Comparison of ENCODE assay signal across 22 cellular contexts in genomic region chr22:50338860-50339462, GRCh38.
"Had no signal": no experiment of that assay in that cellular context is flagged by ENCODE, and none has a peak within 500 bp of the region (broad histone marks: within the 10 kb centered on the region; RNA-seq: fewer than 3 reads in every experiment).

No MANE protein-coding gene starts in this region.

- DNase-seq: activated CD4-positive, alpha-beta T cell treated with anti-CD3 and anti-CD28 coated beads, Interleukin-2, amount 50 U/mL, for 1 hour; activated CD8-positive, alpha-beta T cell treated with anti-CD3 and anti-CD28 coated beads, Interleukin-2, amount 10 ng/mL, durations not matched to agents 7 days and 5 days; activated T-cell treated with anti-CD3 and anti-CD28 coated beads, Interleukin-2, amount 50 U/mL, for 1 hour; amygdala; body of pancreas; cortex of kidney; endodermal cell; foreskin fibroblast; heart right ventricle; islet precursor cell; left cardiac atrium; nephron progenitor cell; spleen; stimulated activated CD4-positive, alpha-beta T cell treated with anti-CD3 and anti-CD28 coated beads, Interleukin-4, amount 100 ng/mL, for 24 hours; stimulated activated naive CD8-positive, alpha-beta T cell treated with anti-CD3 and anti-CD28 coated beads, Interleukin-15, Interleukin-2, amounts not matched to agents 100 U/mL and 50 U/mL, for 24 hours; upper lobe of right lung had no signal

- H3K36me3 Mint-ChIP-seq: activated naive CD4-positive, alpha-beta T cell treated with anti-CD3 and anti-CD28 coated beads, Interleukin-2, amount 50 U/mL, for 72 hours had no signal

- H3K4me3 ChIP-seq: body of pancreas, cardiac muscle cell, heart right ventricle, spleen, upper lobe of right lung had no signal

- H3K4me3 Mint-ChIP-seq: activated CD8-positive, alpha-beta T cell treated with anti-CD3 and anti-CD28 coated beads, Interleukin-2, amount 10 ng/mL, durations not matched to agents 7 days and 5 days; activated T-helper 17 cell treated with anti-CD3 and anti-CD28 coated beads, Interleukin-2, amount 50 U/mL, for 72 hours; endodermal cell; nephron progenitor cell had no signal

- H3K27ac ChIP-seq: body of pancreas, cardiac muscle cell, epithelial cell of prostate, heart right ventricle, spleen, upper lobe of right lung, VCaP had no signal

- H3K36me3 ChIP-seq: cardiac muscle cell, heart right ventricle, spleen, upper lobe of right lung had no signal

- ATAC-seq: activated CD4-positive, CD25-positive, alpha-beta regulatory T cell treated with anti-CD3 and anti-CD28 coated beads, Interleukin-2, amount 50 U/mL, for 24 hours; activated CD8-positive, alpha-beta T cell treated with anti-CD3 and anti-CD28 coated beads, Interleukin-2, amount 10 ng/mL, durations not matched to agents 7 days and 5 days; activated naive CD4-positive, alpha-beta T cell treated with anti-CD3 and anti-CD28 coated beads, Interleukin-2, amount 50 U/mL, for 72 hours; activated T-helper 17 cell treated with anti-CD3 and anti-CD28 coated beads, Interleukin-2, amount 50 U/mL, for 72 hours; body of pancreas; heart right ventricle; left cardiac atrium; stimulated activated naive CD8-positive, alpha-beta T cell treated with anti-CD3 and anti-CD28 coated beads, Interleukin-15, Interleukin-2, amounts not matched to agents 100 U/mL and 50 U/mL, for 24 hours; upper lobe of right lung had no signal

- H3K9me3 ChIP-seq: body of pancreas, heart right ventricle, spleen, upper lobe of right lung had no signal

- H3K27ac Mint-ChIP-seq: activated CD8-positive, alpha-beta T cell treated with anti-CD3 and anti-CD28 coated beads, Interleukin-2, amount 10 ng/mL, durations not matched to agents 7 days and 5 days; activated naive CD4-positive, alpha-beta T cell treated with anti-CD3 and anti-CD28 coated beads, Interleukin-2, amount 50 U/mL, for 72 hours; activated T-helper 17 cell treated with anti-CD3 and anti-CD28 coated beads, Interleukin-2, amount 50 U/mL, for 72 hours; endodermal cell; nephron progenitor cell had no signal

- H3K9me3 Mint-ChIP-seq: activated naive CD4-positive, alpha-beta T cell treated with anti-CD3 and anti-CD28 coated beads, Interleukin-2, amount 50 U/mL, for 72 hours; activated T-helper 17 cell treated with anti-CD3 and anti-CD28 coated beads, Interleukin-2, amount 50 U/mL, for 72 hours; endodermal cell; nephron progenitor cell had no signal

- H3K4me1 Mint-ChIP-seq: activated T-helper 17 cell treated with anti-CD3 and anti-CD28 coated beads, Interleukin-2, amount 50 U/mL, for 72 hours; endodermal cell had no signal

- H3K27me3 Mint-ChIP-seq: activated T-helper 17 cell treated with anti-CD3 and anti-CD28 coated beads, Interleukin-2, amount 50 U/mL, for 72 hours had no signal

- H3K27me3 ChIP-seq: body of pancreas, cardiac muscle cell, heart right ventricle, spleen, upper lobe of right lung had no signal
